In the genomic region with DNA sequence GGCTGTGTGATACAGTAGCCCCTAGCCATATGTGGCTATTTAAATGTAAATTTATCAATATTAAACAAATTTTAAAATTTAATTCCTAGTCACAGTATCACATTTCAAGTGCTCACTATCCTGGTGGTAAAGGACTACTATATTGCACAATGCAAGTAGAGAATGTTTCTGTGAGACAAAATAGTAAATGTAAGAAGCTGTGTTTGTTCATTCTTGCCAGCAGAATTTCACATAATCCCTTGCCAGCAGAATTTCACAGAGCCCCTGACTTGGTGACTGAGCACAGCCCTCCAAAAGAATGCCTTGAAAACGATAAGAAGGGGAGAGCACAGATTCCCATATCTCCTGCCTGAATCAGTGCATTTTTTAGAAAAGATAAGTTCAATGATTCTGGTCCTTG, we compare ENCODE assay signal across 15 cellular contexts.
A peak's percentile ranks its signal among the peaks of the same experiment; 100 is the strongest.
DNase-seq lines count a peak whose midpoint lies in the region; ATAC-seq, FAIRE-seq and TF ChIP-seq lines count a peak whose summit lies in the region.
"Had no signal": no experiment of that assay in that cellular context is flagged by ENCODE, and none has a peak within 500 bp of the region (broad histone marks: within the 10 kb centered on the region; RNA-seq: fewer than 3 reads in every experiment).

No MANE protein-coding gene starts in this region.

- no peaks in the 10 kb centered on the region for H4K20me1 ChIP-seq in HepG2 (ENCODE audit: insufficient read depth, low read length)
- H4K20me1 ChIP-seq: BLaER1 treated with 17β-estradiol and CSF1 and Interleukin-3, amounts not matched to agents 10 nM and 100 nM had no signal

- CTCF ChIA-PET in HepG2 (lab: Yijun Ruan, JAX; ENCODE audit: low intra/inter-chr PET ratio, low total read pairs) = no interaction called here

- FAIRE-seq in HepG2 (lab: Jason Lieb, UNC) = no peak

- H3K27ac ChIP-seq in HepG2 (ENCODE audit: extremely low read length, insufficient read depth, low read length) = no peak overlapping the region
- H3K27ac ChIP-seq: BLaER1 treated with 17β-estradiol and CSF1 and Interleukin-3, amounts not matched to agents 10 nM and 100 nM; KMS-11; SK-N-MC had no signal

- POLR2A ChIA-PET in HepG2 (lab: Yijun Ruan, JAX) = interaction anchor here (1.3 to 2.4 kb wide), 4 partner anchors 62 to 86 kb away, joined by 6 to 16 read pairs (median 8); a partner anchor contains a TSS

- in situ Hi-C loops in HepG2 (cut with HindIII; ENCODE audit: extremely low pct_ligation_motif_present, low pct_unique_long_range_greater_than_20kb) = loop anchor here (10.0 kb wide), 1 partner anchor 83 kb away; no protein-coding TSS in a partner anchor

- intact Hi-C loops in HepG2 (cut with micrococcal nuclease; ENCODE audit: unreplicated experiment) = loop anchor here (10.0 kb wide), 2 partner anchors 293 to 373 kb away; no protein-coding TSS in a partner anchor

- DNase-seq in adipocyte (ENCODE audit: low read depth) (peak; percentile 73), fibroblast of mammary gland (ENCODE audit: low read depth) (peak; percentile 15), HepG2 (ENCODE audit: low spot score) (no peak), GM10266 (ENCODE audit: extremely low spot score) (no peak), NCI-H2227 (lab: John Stamatoyannopoulos, UW; ENCODE audit: unreplicated experiment) (no peak), NCI-H1092 treated with DMSO at 0.1 percent for 48 hours (lab: John Stamatoyannopoulos, UW) (no peak)
- DNase-seq: DMS79 treated with DMSO at 0.1 percent for 48 hours; NCI-H1436; NCI-H2171 treated with DMSO at 0.1 percent for 48 hours; NCI-H510A; NK-92 treated with Interleukin-12 subunit alpha and Interleukin-12 subunit beta, amount 100 ng/mL, for 24 hours had no signal

- H3K79me2 ChIP-seq in HepG2 (ENCODE audit: insufficient read depth, low read length) = peaks cover 36% of the 10 kb centered on the region

- H3K9ac ChIP-seq in adipocyte (ENCODE audit: low read length) (no peak overlapping the region), HepG2 (ENCODE audit: insufficient read depth, low read depth, low read length) (no peak overlapping the region)
- H3K9ac ChIP-seq: KMS-11 had no signal

- no peak overlapping the region for H2AFZ ChIP-seq in HepG2 (ENCODE audit: low read length)

- TF ChIP-seq EP300 in HepG2 (IDR thresholded peaks at IDR 0.05; ENCODE audit: low read depth in 2 of 2, low read length in 2 of 2) = no peak
- TF ChIP-seq EP300 in HepG2 (CRISPR knock-in tag; IDR thresholded peaks at IDR 0.05; ENCODE audit: borderline replicate concordance) = no peak

- BruUV-seq in HepG2 (replicated peaks; lab: Mats Ljungman, UMichigan) = no TSS peak

- TF ChIP-seq POLR2A in HepG2 (IDR thresholded peaks at IDR 0.05; ENCODE audit: insufficient read depth in 1 of 2, low read depth in 2 of 2, low read length in 2 of 2) = no peak

- H3K36me3 ChIP-seq in adipocyte (ENCODE audit: control insufficient read depth, insufficient read depth, low read length, severe bottlenecking) (no peaks in the 10 kb centered on the region), HepG2 (replicated peaks in 1 of 2; ENCODE audit: control insufficient read depth in 1 of 2, insufficient read depth in 2 of 2, low read length in 2 of 2) (no peaks in the 10 kb centered on the region)
- H3K36me3 ChIP-seq: BLaER1 treated with 17β-estradiol and CSF1 and Interleukin-3, amounts not matched to agents 10 nM and 100 nM had no signal

- no peak overlapping the region for H3K4me2 ChIP-seq in HepG2 (ENCODE audit: low read depth, low read length)
- H3K4me2 ChIP-seq: KMS-11 had no signal

- ATAC-seq in HepG2 = no peak
- no peak for ATAC-seq in HG03159 (IDR thresholded peaks at IDR 0.05; ENCODE audit: unreplicated experiment)

- no peak for TF ChIP-seq RAD21 in HepG2 (CRISPR knock-in tag; IDR thresholded peaks at IDR 0.05)

- no peaks in the 10 kb centered on the region for H3K9me3 ChIP-seq in adipocyte (ENCODE audit: control insufficient read depth, low read length)
- H3K9me3 ChIP-seq in HepG2 (ENCODE audit: low read length) = no peaks in the 10 kb centered on the region
- H3K9me3 ChIP-seq: BLaER1 treated with 17β-estradiol and CSF1 and Interleukin-3, amounts not matched to agents 10 nM and 100 nM had no signal

- H3K4me1 ChIP-seq in adipocyte (ENCODE audit: control insufficient read depth, insufficient read depth, low read length) (peaks cover 10% of the 10 kb centered on the region), HepG2 (ENCODE audit: insufficient read depth, low read length) (peaks cover 65% of the 10 kb centered on the region)

- H3K4me3 ChIP-seq in adipocyte (ENCODE audit: low read length) (peak overlapping the region; percentile 1), fibroblast of mammary gland (ENCODE audit: control insufficient read depth, low read depth, low read length) (no peak overlapping the region), HepG2 (replicated peaks in 1 of 3; ENCODE audit: insufficient read depth in 1 of 3, low read depth in 2 of 3, low read length in 3 of 3) (no peak overlapping the region)
- H3K4me3 ChIP-seq: BLaER1 treated with 17β-estradiol and CSF1 and Interleukin-3, amounts not matched to agents 10 nM and 100 nM; SK-N-MC had no signal

- no peak for TF ChIP-seq CTCF in fibroblast of mammary gland (conservative IDR thresholded peaks at IDR 0.05; ENCODE audit: control insufficient read depth, insufficient read depth, low read depth, low read length)
- TF ChIP-seq CTCF in HepG2 (CRISPR knock-in tag; IDR thresholded peaks at IDR 0.05) = no peak
- no peak for TF ChIP-seq CTCF in GM10266 (IDR thresholded peaks at IDR 0.05; ENCODE audit: control insufficient read depth, insufficient read depth, low read depth, missing control alignments)

- H3K27me3 ChIP-seq in adipocyte (replicated peaks; ENCODE audit: control insufficient read depth, insufficient read depth, low read length) = no peaks in the 10 kb centered on the region
- no peaks in the 10 kb centered on the region for H3K27me3 ChIP-seq in HepG2 (ENCODE audit: control insufficient read depth in 1 of 2, insufficient read depth in 2 of 2, low read length in 2 of 2)
- H3K27me3 ChIP-seq: BLaER1 treated with 17β-estradiol and CSF1 and Interleukin-3, amounts not matched to agents 10 nM and 100 nM had no signal

- WGBS in HepG2 (ENCODE audit: low lambda C conversion rate) = 25% methylated on average over 1 of the region's 1 CpG

TF ChIP-seq in HepG2, 621 proteins besides CTCF, POLR2A, EP300 and RAD21 (continues in another document):
- TF ChIP-seq, protein P1, sequence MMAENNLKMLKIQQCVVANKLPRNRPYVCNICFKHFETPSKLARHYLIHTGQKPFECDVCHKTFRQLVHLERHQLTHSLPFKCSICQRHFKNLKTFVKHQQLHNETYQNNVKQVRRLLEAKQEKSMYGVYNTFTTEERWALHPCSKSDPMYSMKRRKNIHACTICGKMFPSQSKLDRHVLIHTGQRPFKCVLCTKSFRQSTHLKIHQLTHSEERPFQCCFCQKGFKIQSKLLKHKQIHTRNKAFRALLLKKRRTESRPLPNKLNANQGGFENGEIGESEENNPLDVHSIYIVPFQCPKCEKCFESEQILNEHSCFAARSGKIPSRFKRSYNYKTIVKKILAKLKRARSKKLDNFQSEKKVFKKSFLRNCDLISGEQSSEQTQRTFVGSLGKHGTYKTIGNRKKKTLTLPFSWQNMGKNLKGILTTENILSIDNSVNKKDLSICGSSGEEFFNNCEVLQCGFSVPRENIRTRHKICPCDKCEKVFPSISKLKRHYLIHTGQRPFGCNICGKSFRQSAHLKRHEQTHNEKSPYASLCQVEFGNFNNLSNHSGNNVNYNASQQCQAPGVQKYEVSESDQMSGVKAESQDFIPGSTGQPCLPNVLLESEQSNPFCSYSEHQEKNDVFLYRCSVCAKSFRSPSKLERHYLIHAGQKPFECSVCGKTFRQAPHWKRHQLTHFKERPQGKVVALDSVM (CRISPR knock-in tag; IDR thresholded peaks at IDR 0.05) = no peak
- TF ChIP-seq, protein P2, sequence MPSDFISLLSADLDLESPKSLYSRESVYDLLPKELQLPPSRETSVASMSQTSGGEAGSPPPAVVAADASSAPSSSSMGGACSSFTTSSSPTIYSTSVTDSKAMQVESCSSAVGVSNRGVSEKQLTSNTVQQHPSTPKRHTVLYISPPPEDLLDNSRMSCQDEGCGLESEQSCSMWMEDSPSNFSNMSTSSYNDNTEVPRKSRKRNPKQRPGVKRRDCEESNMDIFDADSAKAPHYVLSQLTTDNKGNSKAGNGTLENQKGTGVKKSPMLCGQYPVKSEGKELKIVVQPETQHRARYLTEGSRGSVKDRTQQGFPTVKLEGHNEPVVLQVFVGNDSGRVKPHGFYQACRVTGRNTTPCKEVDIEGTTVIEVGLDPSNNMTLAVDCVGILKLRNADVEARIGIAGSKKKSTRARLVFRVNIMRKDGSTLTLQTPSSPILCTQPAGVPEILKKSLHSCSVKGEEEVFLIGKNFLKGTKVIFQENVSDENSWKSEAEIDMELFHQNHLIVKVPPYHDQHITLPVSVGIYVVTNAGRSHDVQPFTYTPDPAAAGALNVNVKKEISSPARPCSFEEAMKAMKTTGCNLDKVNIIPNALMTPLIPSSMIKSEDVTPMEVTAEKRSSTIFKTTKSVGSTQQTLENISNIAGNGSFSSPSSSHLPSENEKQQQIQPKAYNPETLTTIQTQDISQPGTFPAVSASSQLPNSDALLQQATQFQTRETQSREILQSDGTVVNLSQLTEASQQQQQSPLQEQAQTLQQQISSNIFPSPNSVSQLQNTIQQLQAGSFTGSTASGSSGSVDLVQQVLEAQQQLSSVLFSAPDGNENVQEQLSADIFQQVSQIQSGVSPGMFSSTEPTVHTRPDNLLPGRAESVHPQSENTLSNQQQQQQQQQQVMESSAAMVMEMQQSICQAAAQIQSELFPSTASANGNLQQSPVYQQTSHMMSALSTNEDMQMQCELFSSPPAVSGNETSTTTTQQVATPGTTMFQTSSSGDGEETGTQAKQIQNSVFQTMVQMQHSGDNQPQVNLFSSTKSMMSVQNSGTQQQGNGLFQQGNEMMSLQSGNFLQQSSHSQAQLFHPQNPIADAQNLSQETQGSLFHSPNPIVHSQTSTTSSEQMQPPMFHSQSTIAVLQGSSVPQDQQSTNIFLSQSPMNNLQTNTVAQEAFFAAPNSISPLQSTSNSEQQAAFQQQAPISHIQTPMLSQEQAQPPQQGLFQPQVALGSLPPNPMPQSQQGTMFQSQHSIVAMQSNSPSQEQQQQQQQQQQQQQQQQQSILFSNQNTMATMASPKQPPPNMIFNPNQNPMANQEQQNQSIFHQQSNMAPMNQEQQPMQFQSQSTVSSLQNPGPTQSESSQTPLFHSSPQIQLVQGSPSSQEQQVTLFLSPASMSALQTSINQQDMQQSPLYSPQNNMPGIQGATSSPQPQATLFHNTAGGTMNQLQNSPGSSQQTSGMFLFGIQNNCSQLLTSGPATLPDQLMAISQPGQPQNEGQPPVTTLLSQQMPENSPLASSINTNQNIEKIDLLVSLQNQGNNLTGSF (CRISPR knock-in tag; IDR thresholded peaks at IDR 0.05) = no peak
- TF ChIP-seq CEBPB (IDR thresholded peaks at IDR 0.05; ENCODE audit: borderline replicate concordance, low read depth, low read length) = peak; percentile 73

Comparison
In these comparisons a context has a peak if more than half of its experiments do, and no peak if none do; other contexts are left out.
1. DNase-seq: peak in adipocyte (single experiment) and fibroblast of mammary gland (single experiment); none in HepG2 (single experiment), GM10266 (single experiment), NCI-H2227 (single experiment) and NCI-H1092 treated with DMSO at 0.1 percent for 48 hours (single experiment).